2 cellular contexts compared by ENCODE assay signal in the genomic region with DNA sequence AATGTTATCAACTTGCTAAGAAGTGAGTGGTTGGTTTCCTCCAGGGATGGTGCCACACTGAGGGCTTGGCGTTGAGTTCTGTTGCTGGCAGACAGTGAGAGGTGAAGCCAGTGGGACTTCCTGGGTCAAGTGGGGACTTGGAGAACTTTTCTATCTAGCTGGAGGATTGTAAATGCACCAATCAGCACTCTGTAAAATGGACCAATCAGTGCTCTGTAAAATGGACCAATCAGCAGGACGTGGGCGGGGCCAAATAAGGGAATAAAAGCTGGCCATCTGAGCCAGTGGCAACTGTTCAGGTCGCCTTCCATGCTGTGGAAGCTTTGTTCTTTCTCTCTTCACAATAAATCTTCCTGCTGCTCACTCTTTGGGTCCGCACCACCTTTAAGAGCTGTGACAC. TPM values are rescaled to one million over a fixed set of nuclear protein-coding genes. Genes with fewer than 3 reads are reported as not detected.
"Had no signal": no experiment of that assay in that cellular context is flagged by ENCODE, and none has a peak within 500 bp of the region (broad histone marks: within the 10 kb centered on the region; RNA-seq: fewer than 3 reads in every experiment).

No MANE protein-coding gene starts in this region.

RNA-seq across cellular contexts. Expression of a gene that starts 51.6 kb away (rescaled TPM):
- total RNA-seq: M059J, MCF 10A had no signal
